ENCODE assay signal across 8 cellular contexts in genomic region chr12:66301944-66302826, GRCh38. TPM values are rescaled to one million over a fixed set of nuclear protein-coding genes. Genes with fewer than 3 reads are reported as not detected.
DNase-seq lines count a peak whose midpoint lies in the region; ATAC-seq and TF ChIP-seq lines count a peak whose summit lies in the region.

HELB (plus strand) TSS chr12:66302493; CDS start chr12:66302604, 111 bp downstream.

- no TSS peak for BruUV-seq in Calu3 (replicated peaks; lab: Mats Ljungman, UMichigan)

- peak within 1 kb of the TSS in 1 of 2 experiments; percentile 100 for H3K14ac ChIP-seq in mesenchymal stem cell (ENCODE audit: low read length in 2 of 2)

- H2BK15ac ChIP-seq in mesenchymal stem cell (ENCODE audit: low read depth, poor library complexity, severe bottlenecking) = no peak within 1 kb of the TSS

- no peak within 1 kb of the TSS for H2AK5ac ChIP-seq in mesenchymal stem cell (ENCODE audit: low read length, severe bottlenecking)

- H3K23ac ChIP-seq in mesenchymal stem cell (ENCODE audit: low read length in 2 of 2) = peak within 1 kb of the TSS in 1 of 2 experiments; percentile 59

- H2BK120ac ChIP-seq in mesenchymal stem cell (ENCODE audit: low read depth, low read length) = peak within 1 kb of the TSS; percentile 4

- H3K9ac ChIP-seq in HUES48 (ENCODE audit: low read depth, low read length) (peak within 1 kb of the TSS; percentile 84), NT2/D1 (ENCODE audit: insufficient read length, low read depth) (peak within 1 kb of the TSS; percentile 94), endocrine pancreas (ENCODE audit: control insufficient read depth, insufficient read depth, low read length) (peak within 1 kb of the TSS; percentile 73), mesenchymal stem cell (ENCODE audit: low read length) (peak within 1 kb of the TSS; percentile 96)

- H3K4me1 ChIP-seq in HUES48 (ENCODE audit: control insufficient read depth, insufficient read depth, low read length) = peaks cover 3% of the 10 kb centered on the region; the same call in 1 of the 2 replicates
- H3K4me1 ChIP-seq in NT2/D1 (ENCODE audit: insufficient read depth, insufficient read length) = no peaks in the 10 kb centered on the region
- H3K4me1 ChIP-seq in endocrine pancreas (ENCODE audit: control insufficient read depth, insufficient read depth, low read length) = peaks cover 12% of the 10 kb centered on the region
- H3K4me1 ChIP-seq in mesenchymal stem cell (ENCODE audit: control insufficient read depth, insufficient read depth, low read depth, low read length) = no peaks in the 10 kb centered on the region

- H3K9me3 Mint-ChIP-seq in Calu3 (ENCODE audit: low read depth, unreplicated experiment) = no peaks in the 10 kb centered on the region

- peak; percentile 98 for DNase-seq in Calu3
- DNase-seq in NT2/D1 (ENCODE audit: low read depth, low spot score) = peak; percentile 97
- peak; percentile 90 to 96 (median 92) for DNase-seq in activated CD8-positive, alpha-beta memory T cell treated with anti-CD3 and anti-CD28 coated beads for 48 hours (ENCODE audit: low read depth in 2 of 3, low spot score in 2 of 3)
- peak; percentile 97 for DNase-seq in mesenchymal stem cell
- peak; percentile 94 for DNase-seq in stimulated activated CD8-positive, alpha-beta memory T cell treated with anti-CD3 and anti-CD28 coated beads, Interleukin-12 subunit alpha, Interleukin-12 subunit beta, amount 100 ng/mL, for 24 hours (ENCODE audit: extremely low read depth)

- no peak for TF ChIP-seq CTCF in Calu3 (IDR thresholded peaks at IDR 0.05; ENCODE audit: unreplicated experiment)

- H3K27me3 Mint-ChIP-seq in Calu3 (ENCODE audit: unreplicated experiment) = peaks cover 24% of the 10 kb centered on the region

- H3K18ac ChIP-seq in mesenchymal stem cell (ENCODE audit: low read depth in 1 of 2, low read length in 2 of 2) = peak within 1 kb of the TSS; percentile 17 to 97

- H2BK5ac ChIP-seq in mesenchymal stem cell (ENCODE audit: low read depth, low read length, poor library complexity, severe bottlenecking) = no peak within 1 kb of the TSS

- peaks cover 27% of the 10 kb centered on the region for H3K4me1 Mint-ChIP-seq in Calu3 (ENCODE audit: low read depth, unreplicated experiment)

- WGBS in mesenchymal stem cell = 3% methylated on average over 42 of the region's 45 CpGs

- H3K36me3 ChIP-seq in HUES48 (ENCODE audit: control insufficient read depth, insufficient read depth, low read length) (peaks cover 23% of the 10 kb centered on the region), NT2/D1 (ENCODE audit: insufficient read depth, insufficient read length, low read length) (peaks cover 12% of the 10 kb centered on the region), endocrine pancreas (ENCODE audit: control insufficient read depth, insufficient read depth, low read length) (no peaks in the 10 kb centered on the region), mesenchymal stem cell (ENCODE audit: control insufficient read depth in 1 of 2, insufficient read depth in 2 of 2, low read depth in 1 of 2, low read length in 2 of 2) (no peaks in the 10 kb centered on the region)

- peak within 1 kb of the TSS; percentile 93 for H3K4me2 ChIP-seq in mesenchymal stem cell (ENCODE audit: low read length, poor library complexity, severe bottlenecking)

- peaks cover 5% of the 10 kb centered on the region for H3K79me1 ChIP-seq in mesenchymal stem cell (replicated peaks; ENCODE audit: low read length, poor library complexity, severe bottlenecking)

- ATAC-seq in GM21423 (IDR thresholded peaks at IDR 0.05; ENCODE audit: unreplicated experiment) = peak; percentile 92

- H3K27ac ChIP-seq in HUES48 (ENCODE audit: low read depth, low read length) (peak within 1 kb of the TSS; percentile 85), mesenchymal stem cell (ENCODE audit: low read length, poor library complexity, severe bottlenecking) (no peak within 1 kb of the TSS)

- peak within 1 kb of the TSS; percentile 89 for H3K4me3 Mint-ChIP-seq in Calu3 (ENCODE audit: low read depth, unreplicated experiment)

- H3K27me3 ChIP-seq in HUES48 (ENCODE audit: control insufficient read depth, insufficient read depth, low read length) (peaks cover 10% of the 10 kb centered on the region; the same call in 1 of the 2 replicates), NT2/D1 (ENCODE audit: insufficient read depth, insufficient read length) (peaks cover 17% of the 10 kb centered on the region), endocrine pancreas (ENCODE audit: control insufficient read depth, insufficient read depth, low read length) (no peaks in the 10 kb centered on the region), mesenchymal stem cell (ENCODE audit: control insufficient read depth in 1 of 2, insufficient read depth in 1 of 2, low read length in 2 of 2) (peaks cover 2 to 12% of the 10 kb centered on the region in 2 experiments)

- CTCF ChIA-PET in Calu3 (lab: Charles Lee) = interaction anchor here (0.6 to 1.9 kb wide), 14 partner anchors 14 to 1668 kb away, joined by 3 to 9 read pairs (median 4); partner anchors contain the start of gene TMBIM4

- H3K4me3 ChIP-seq in HUES48 (ENCODE audit: low read depth, low read length) (peak within 1 kb of the TSS; percentile 88), NT2/D1 (ENCODE audit: insufficient read length, low read depth) (peak within 1 kb of the TSS; percentile 93), endocrine pancreas (ENCODE audit: control insufficient read depth, insufficient read depth, low read length) (peak within 1 kb of the TSS; percentile 87), mesenchymal stem cell (ENCODE audit: insufficient read depth in 1 of 2, low read depth in 1 of 2, low read length in 2 of 2) (peak within 1 kb of the TSS; percentile 92 to 98)

- peak within 1 kb of the TSS; percentile 91 for H4K91ac ChIP-seq in mesenchymal stem cell (ENCODE audit: low read length)

- H4K8ac ChIP-seq in mesenchymal stem cell (ENCODE audit: low read length) = peak within 1 kb of the TSS; percentile 95

- peak within 1 kb of the TSS; percentile 96 for H2AFZ ChIP-seq in mesenchymal stem cell (ENCODE audit: low read depth, low read length)

- intact Hi-C loops in Calu3 (cut with micrococcal nuclease; ENCODE audit: unreplicated experiment) = no loop called here

- peak within 1 kb of the TSS; percentile 75 to 82 for H3K4ac ChIP-seq in mesenchymal stem cell (ENCODE audit: low read depth in 1 of 2, low read length in 2 of 2)

- no peaks in the 10 kb centered on the region for H3K9me3 ChIP-seq in HUES48 (ENCODE audit: control insufficient read depth, insufficient read depth, low read length)
- H3K9me3 ChIP-seq in NT2/D1 (ENCODE audit: insufficient read depth, low read length) = no peaks in the 10 kb centered on the region
- no peaks in the 10 kb centered on the region for H3K9me3 ChIP-seq in endocrine pancreas (ENCODE audit: control insufficient read depth, low read length)
- no peaks in the 10 kb centered on the region for H3K9me3 ChIP-seq in mesenchymal stem cell (ENCODE audit: control insufficient read depth, low read length)

- H2BK12ac ChIP-seq in mesenchymal stem cell (ENCODE audit: low read length in 2 of 2) = peak within 1 kb of the TSS in 1 of 2 experiments; percentile 98

- H3K27ac Mint-ChIP-seq in Calu3 (ENCODE audit: unreplicated experiment) = peak within 1 kb of the TSS; percentile 73

- H3K36me3 Mint-ChIP-seq in Calu3 (ENCODE audit: insufficient read depth, unreplicated experiment) = peaks cover 19% of the 10 kb centered on the region

RNA-seq across cellular contexts. Expression of gene HELB, which starts in this region (rescaled TPM):
- 9.4 and 9.6 TPM in 2 replicates for total RNA-seq in Calu3 (2022)
- 0.39 TPM for polyA plus RNA-seq in mesenchymal stem cell (2013, experiment 1 of 2)
- polyA plus RNA-seq in mesenchymal stem cell (2013, experiment 2 of 2) = 0.40 TPM
